Comparison of ENCODE assay signal across 13 cellular contexts in the genomic region with DNA sequence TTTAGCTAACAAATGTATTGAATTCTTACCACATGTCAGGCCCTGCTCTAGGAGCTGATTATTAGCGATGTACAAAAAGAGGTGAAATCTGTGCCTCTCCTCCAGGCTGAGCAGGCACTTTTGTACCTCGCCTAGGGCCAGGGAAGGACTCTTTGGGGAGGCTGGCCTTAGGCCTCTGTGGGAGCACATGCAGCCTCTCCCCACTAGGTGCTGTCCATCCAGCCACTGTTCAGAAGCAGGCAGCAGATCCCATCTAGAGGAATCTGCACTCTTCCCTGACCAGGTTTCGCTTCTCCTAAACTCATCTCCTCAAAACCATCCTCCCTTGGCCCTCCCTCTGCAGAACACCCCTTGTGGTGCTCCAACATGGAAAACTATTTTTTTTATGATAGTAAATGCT. TPM values are rescaled to one million over a fixed set of nuclear protein-coding genes. Genes with fewer than 3 reads are reported as not detected.
DNase-seq lines count a peak whose midpoint lies in the region; ATAC-seq and TF ChIP-seq lines count a peak whose summit lies in the region.
"Had no signal": no experiment of that assay in that cellular context is flagged by ENCODE, and none has a peak within 500 bp of the region (broad histone marks: within the 10 kb centered on the region; RNA-seq: fewer than 3 reads in every experiment).

No MANE protein-coding gene starts in this region.

- H3K27ac ChIP-seq in H9 (ENCODE audit: insufficient read length, low read depth, low read length) (no peak overlapping the region), VCaP (no peak overlapping the region)
- H3K27ac ChIP-seq: skin epidermis had no signal

- no peak overlapping the region for H2BK120ac ChIP-seq in H9 (ENCODE audit: low read depth, low read length, poor library complexity, severe bottlenecking)

- H3K27me3 Mint-ChIP-seq in Caco-2 (ENCODE audit: insufficient read depth, unreplicated experiment) (no peaks in the 10 kb centered on the region), H9 (ENCODE audit: low read depth) (peaks cover 5% of the 10 kb centered on the region)

- no peak overlapping the region for H3K9ac ChIP-seq in H9 (ENCODE audit: extremely low read depth, insufficient read length, low read length)

- H3K36me3 ChIP-seq in Caco-2 (ENCODE audit: control insufficient read depth, insufficient read depth, low read length) = no peaks in the 10 kb centered on the region

- H3K56ac ChIP-seq in H9 (ENCODE audit: insufficient read length, low read depth, low read length) = no peak overlapping the region

- H3T11ph ChIP-seq in H9 (ENCODE audit: low read length) = no peak overlapping the region

- H4K5ac ChIP-seq in H9 (ENCODE audit: insufficient read length, low read depth, low read length) = no peak overlapping the region

- H3K14ac ChIP-seq in H9 (ENCODE audit: insufficient read depth, low read length) = no peak overlapping the region

- H3K4me3 ChIP-seq in Caco-2 (ENCODE audit: low read depth, low read length) = no peak overlapping the region
- H3K4me3 ChIP-seq: skin epidermis had no signal

- DNase-seq in Caco-2 (peak; percentile 36 to 49), H9 (peak; percentile 57), left lobe of liver (ENCODE audit: low spot score) (no peak), NCI-H1694 (lab: John Stamatoyannopoulos, UW) (no peak), Right ventricle myocardium inferior (ENCODE audit: missing footprints) (no peak)
- DNase-seq: activated CD4-positive, alpha-beta memory T cell treated with anti-CD3 and anti-CD28 coated beads, Interleukin-2, amount 10 ng/mL, durations not matched to agents 7 days and 5 days; NCI-H2107 had no signal

- H3K4me2 ChIP-seq in H9 (ENCODE audit: insufficient read depth, insufficient read length, low read length) = no peak overlapping the region

- CTCF ChIA-PET in Caco-2 (lab: Charles Lee) = interaction anchor here (0.7 kb wide), 1 partner anchor 113 kb away, joined by 4 read pairs; no protein-coding TSS in a partner anchor

- no peak overlapping the region for H2BK5ac ChIP-seq in H9 (ENCODE audit: insufficient read length, low read length)

- POLR2A ChIA-PET in Caco-2 (lab: Charles Lee) = no interaction called here

- no peaks in the 10 kb centered on the region for H3K79me1 ChIP-seq in H9 (ENCODE audit: insufficient read depth, low read depth, low read length, poor library complexity, severe bottlenecking)

- no peaks in the 10 kb centered on the region for H3K9me3 ChIP-seq in Caco-2
- H3K9me3 ChIP-seq in H9 (ENCODE audit: control insufficient read depth, low read depth, low read length) = no peaks in the 10 kb centered on the region

- no peak overlapping the region for H3K18ac ChIP-seq in H9 (ENCODE audit: insufficient read length, low read depth, low read length)

- no peak overlapping the region for H2AK5ac ChIP-seq in H9 (ENCODE audit: insufficient read length, low read length)

- H3K4me3 Mint-ChIP-seq in Caco-2 (ENCODE audit: unreplicated experiment) = no peak overlapping the region
- H3K4me3 Mint-ChIP-seq in H9 = no peak overlapping the region
- H3K4me3 Mint-ChIP-seq: activated CD4-positive, alpha-beta memory T cell treated with anti-CD3 and anti-CD28 coated beads, Interleukin-2, amount 10 ng/mL, durations not matched to agents 7 days and 5 days had no signal

- no peaks in the 10 kb centered on the region for H4K20me1 ChIP-seq in H9 (ENCODE audit: control insufficient read depth, insufficient read depth, insufficient read length)

- intact Hi-C loops in Caco-2 (cut with micrococcal nuclease; ENCODE audit: unreplicated experiment) (no loop called here), Right ventricle myocardium inferior (cut with DNase I) (no loop called here)

- H2BK12ac ChIP-seq in H9 (ENCODE audit: insufficient read length, low read depth, low read length) = no peak overlapping the region

- no peak overlapping the region for H2BK20ac ChIP-seq in H9 (ENCODE audit: low read depth, low read length, poor library complexity, severe bottlenecking)

- no peaks in the 10 kb centered on the region for H3K4me1 Mint-ChIP-seq in Caco-2 (ENCODE audit: low read depth, unreplicated experiment)
- H3K4me1 Mint-ChIP-seq in H9 = peaks cover 0 to 3% of the 10 kb centered on the region in 2 experiments; a peak in 1 of 4 replicates
- H3K4me1 Mint-ChIP-seq: activated CD4-positive, alpha-beta memory T cell treated with anti-CD3 and anti-CD28 coated beads, Interleukin-2, amount 10 ng/mL, durations not matched to agents 7 days and 5 days had no signal

- H3K4ac ChIP-seq in H9 (ENCODE audit: low read depth, low read length) = no peak overlapping the region

- BruUV-seq in Caco-2 (replicated peaks; lab: Mats Ljungman, UMichigan) = no TSS peak

- no peaks in the 10 kb centered on the region for H3K79me2 ChIP-seq in H9 (ENCODE audit: insufficient read depth, low read length)

- H4K91ac ChIP-seq in H9 (ENCODE audit: insufficient read length, low read depth, low read length) = no peak overlapping the region

- WGBS in H9 (ENCODE audit: extremely low coverage, insufficient read length, low lambda C conversion rate) = no CpG with 5 or more reads among the region's 3 CpGs

- no peak overlapping the region for H2AFZ ChIP-seq in H9 (ENCODE audit: low read length)

- H3K27me3 ChIP-seq in Caco-2 (replicated peaks; ENCODE audit: control insufficient read depth, insufficient read depth, low read length) = no peaks in the 10 kb centered on the region
- H3K27me3 ChIP-seq in H9 (ENCODE audit: insufficient read depth, low read length) = no peaks in the 10 kb centered on the region

- no peak overlapping the region for H2BK15ac ChIP-seq in H9 (ENCODE audit: low read depth, low read length)

- H3K23ac ChIP-seq in H9 (ENCODE audit: insufficient read length, low read depth, low read length) = no peak overlapping the region

- H3K23me2 ChIP-seq in H9 (ENCODE audit: insufficient read length, low read depth, low read length, poor library complexity, severe bottlenecking) = no peaks in the 10 kb centered on the region

- ATAC-seq in left lobe of liver = peak; percentile 31
- ATAC-seq in GM21423 (IDR thresholded peaks at IDR 0.05; ENCODE audit: unreplicated experiment) = no peak
- no peak for ATAC-seq in HG02938 (IDR thresholded peaks at IDR 0.05; ENCODE audit: unreplicated experiment)
- no peak for ATAC-seq in Right ventricle myocardium inferior

- H3K27ac Mint-ChIP-seq in Caco-2 (ENCODE audit: unreplicated experiment) = no peak overlapping the region
- no peak overlapping the region for H3K27ac Mint-ChIP-seq in H9
- H3K27ac Mint-ChIP-seq: activated CD4-positive, alpha-beta memory T cell treated with anti-CD3 and anti-CD28 coated beads, Interleukin-2, amount 10 ng/mL, durations not matched to agents 7 days and 5 days; activated naive CD4-positive, alpha-beta T cell treated with anti-CD3 and anti-CD28 coated beads, Interleukin-2, amount 50 U/mL, for 72 hours had no signal

- H3K9me3 Mint-ChIP-seq in Caco-2 (ENCODE audit: unreplicated experiment) (no peaks in the 10 kb centered on the region), H9 (no peaks in the 10 kb centered on the region)
- H3K9me3 Mint-ChIP-seq: activated CD4-positive, alpha-beta memory T cell treated with anti-CD3 and anti-CD28 coated beads, Interleukin-2, amount 10 ng/mL, durations not matched to agents 7 days and 5 days; activated naive CD4-positive, alpha-beta T cell treated with anti-CD3 and anti-CD28 coated beads, Interleukin-2, amount 50 U/mL, for 72 hours had no signal

- H3K4me1 ChIP-seq in Caco-2 (no peaks in the 10 kb centered on the region), H9 (ENCODE audit: insufficient read depth, low read length) (no peaks in the 10 kb centered on the region)

- TF ChIP-seq CTCF in Caco-2 (IDR thresholded peaks at IDR 0.05; ENCODE audit: insufficient read depth in 1 of 2, low read depth in 1 of 2, low read length in 1 of 2, severe bottlenecking in 1 of 2, unreplicated experiment in 1 of 2) (peak; percentile 56 to 59), H9 (conservative IDR thresholded peaks at IDR 0.05) (peak; percentile 52), VCaP (conservative IDR thresholded peaks at IDR 0.05) (peak; percentile 33; the same call in 1 of the 2 replicates)

- no peak overlapping the region for H4K8ac ChIP-seq in H9 (replicated peaks; ENCODE audit: insufficient read length, low read depth, low read length)

- H3K36me3 Mint-ChIP-seq in Caco-2 (ENCODE audit: insufficient read depth, unreplicated experiment) (no peaks in the 10 kb centered on the region), H9 (ENCODE audit: insufficient read depth in 1 of 3, low read depth in 3 of 3) (no peaks in the 10 kb centered on the region)
- H3K36me3 Mint-ChIP-seq: activated naive CD4-positive, alpha-beta T cell treated with anti-CD3 and anti-CD28 coated beads, Interleukin-2, amount 50 U/mL, for 72 hours had no signal

RNA-seq across cellular contexts. Expression of a gene that starts 51.9 kb away (rescaled TPM):
- total RNA-seq in Caco-2 (2022) = 4.7 and 6.0 TPM in 2 replicates
- total RNA-seq in H9 (2021) = 0.15 and 0.20 TPM in 2 replicates
- not detected for total RNA-seq in left lobe of liver
- 3.1 TPM for total RNA-seq in Right ventricle myocardium inferior
- total RNA-seq: activated CD4-positive, alpha-beta memory T cell treated with anti-CD3 and anti-CD28 coated beads, Interleukin-2, amount 10 ng/mL, durations not matched to agents 7 days and 5 days; activated naive CD4-positive, alpha-beta T cell treated with anti-CD3 and anti-CD28 coated beads, Interleukin-2, amount 50 U/mL, for 72 hours; dermis microvascular lymphatic vessel endothelial cell had no signal

Comparison
In these comparisons a context has a peak if more than half of its experiments do, and no peak if none do; other contexts are left out.
1. DNase-seq: peak in Caco-2 (2 of 2) and H9 (single experiment); none in left lobe of liver (single experiment), NCI-H1694 (single experiment) and Right ventricle myocardium inferior (single experiment).
2. Peak in every context shown above with its lines, with median percentiles within 50 percentile points of each other: CTCF ChIP-seq.